Comparison of ENCODE assay signal across 1 cellular context in the genomic region with DNA sequence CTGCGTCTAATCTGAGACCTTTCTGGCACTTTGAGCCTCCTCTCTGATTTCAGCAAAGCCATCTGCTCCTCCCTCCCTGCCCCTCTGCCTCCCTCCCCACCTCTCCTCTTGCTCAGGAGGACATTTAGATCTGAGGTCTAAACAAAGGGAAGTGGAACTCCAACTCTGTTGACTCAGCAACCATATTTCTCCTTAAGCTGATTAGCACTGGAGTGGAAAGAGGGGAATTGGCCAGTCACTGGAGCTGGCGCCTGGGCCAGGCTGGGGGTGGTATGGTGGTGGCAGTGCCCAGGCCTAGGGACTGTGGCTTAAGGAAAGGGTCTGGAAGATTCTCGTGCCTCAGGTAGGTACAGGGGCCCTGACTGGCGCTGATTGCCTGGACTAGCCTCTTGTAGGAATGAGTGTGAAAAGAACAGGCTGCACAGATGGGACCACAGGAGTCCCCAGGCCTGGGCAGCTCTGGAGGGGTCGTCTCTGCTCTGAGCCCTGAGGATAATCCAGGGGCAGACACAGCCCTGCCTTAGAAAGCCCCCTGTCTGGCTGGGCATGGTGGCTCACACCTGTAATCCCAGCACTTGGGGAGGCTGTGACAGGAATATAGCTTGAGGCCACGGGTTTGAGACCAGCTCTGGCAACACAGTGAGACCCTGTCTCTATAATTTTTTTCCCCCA.
TF ChIP-seq lines count a peak whose summit lies in the region.

No MANE protein-coding gene starts in this region.

TF ChIP-seq in GM23338, 12 proteins besides CTCF, POLR2A, EP300 and RAD21 (continued from another document):
- TF ChIP-seq, protein P1, sequence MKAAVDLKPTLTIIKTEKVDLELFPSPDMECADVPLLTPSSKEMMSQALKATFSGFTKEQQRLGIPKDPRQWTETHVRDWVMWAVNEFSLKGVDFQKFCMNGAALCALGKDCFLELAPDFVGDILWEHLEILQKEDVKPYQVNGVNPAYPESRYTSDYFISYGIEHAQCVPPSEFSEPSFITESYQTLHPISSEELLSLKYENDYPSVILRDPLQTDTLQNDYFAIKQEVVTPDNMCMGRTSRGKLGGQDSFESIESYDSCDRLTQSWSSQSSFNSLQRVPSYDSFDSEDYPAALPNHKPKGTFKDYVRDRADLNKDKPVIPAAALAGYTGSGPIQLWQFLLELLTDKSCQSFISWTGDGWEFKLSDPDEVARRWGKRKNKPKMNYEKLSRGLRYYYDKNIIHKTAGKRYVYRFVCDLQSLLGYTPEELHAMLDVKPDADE (IDR thresholded peaks at IDR 0.05): no peak
TF ChIP-seq in GM23338: peak in this region for 0.
